ENCODE assay signal across 26 cellular contexts in genomic region chr1:18608534-18608933, GRCh38. TPM values are rescaled to one million over a fixed set of nuclear protein-coding genes. Genes with fewer than 3 reads are reported as not detected.
DNase-seq lines count a peak whose midpoint lies in the region; ATAC-seq and TF ChIP-seq lines count a peak whose summit lies in the region.
"Had no signal": no experiment of that assay in that cellular context is flagged by ENCODE, and none has a peak within 500 bp of the region (broad histone marks: within the 10 kb centered on the region; RNA-seq: fewer than 3 reads in every experiment).

No MANE protein-coding gene starts in this region.

- H3K9me2 ChIP-seq in Karpas-422 (replicated peaks; ENCODE audit: insufficient read depth, low read length) = no peaks in the 10 kb centered on the region

- no peak overlapping the region for H3K4me2 ChIP-seq in Karpas-422 (ENCODE audit: low read depth, low read length, poor library complexity, severe bottlenecking)
- H3K4me2 ChIP-seq: PC-9 had no signal

- no peaks in the 10 kb centered on the region for H3K27me3 ChIP-seq in Karpas-422 (ENCODE audit: low read length)
- H3K27me3 ChIP-seq: upper lobe of left lung had no signal

- H3K36me3 Mint-ChIP-seq in chondrocyte (ENCODE audit: low read depth) (no peaks in the 10 kb centered on the region), type B pancreatic cell (no peaks in the 10 kb centered on the region)
- H3K36me3 Mint-ChIP-seq: activated CD4-positive, alpha-beta memory T cell treated with anti-CD3 and anti-CD28 coated beads for 36 hours; CD14-positive monocyte had no signal

- no peak for ATAC-seq in GM19324 (IDR thresholded peaks at IDR 0.05; ENCODE audit: low FRiP score, unreplicated experiment)

- H3K4me3 ChIP-seq in Karpas-422 (ENCODE audit: low read length) = no peak overlapping the region
- H3K4me3 ChIP-seq: HAP-1, lung, PC-9, upper lobe of left lung had no signal

- H3K27ac ChIP-seq in Karpas-422 (ENCODE audit: low read length) = no peak overlapping the region
- H3K27ac ChIP-seq: PC-9, upper lobe of left lung had no signal

- H3K4me3 Mint-ChIP-seq in chondrocyte (ENCODE audit: unreplicated experiment) (no peak overlapping the region), type B pancreatic cell (no peak overlapping the region)
- H3K4me3 Mint-ChIP-seq: activated CD4-positive, alpha-beta memory T cell treated with anti-CD3 and anti-CD28 coated beads for 36 hours; CD14-positive monocyte had no signal

- H4K20me1 ChIP-seq in Karpas-422 (ENCODE audit: insufficient read depth, low read depth, low read length) = no peaks in the 10 kb centered on the region

- DNase-seq in NCI-H82 (lab: John Stamatoyannopoulos, UW) = peak; percentile 52
- no peak for DNase-seq in NCI-H82 treated with DMSO at 0.1 percent for 48 hours (lab: John Stamatoyannopoulos, UW; ENCODE audit: unreplicated experiment)
- peak; percentile 60 for DNase-seq in Karpas-422
- DNase-seq in chondrocyte (ENCODE audit: low spot score) = no peak
- no peak for DNase-seq in type B pancreatic cell (ENCODE audit: extremely low spot score, unreplicated experiment)
- DNase-seq in A172 (ENCODE audit: low spot score) = no peak
- DNase-seq in NCI-H187 (lab: John Stamatoyannopoulos, UW) = no peak
- DNase-seq: ACHN; activated CD4-positive, alpha-beta memory T cell treated with anti-CD3 and anti-CD28 coated beads for 36 hours; activated CD4-positive, CD25-positive, alpha-beta regulatory T cell; activated T-cell treated with anti-CD3 and anti-CD28 coated beads for 4 hours; cortex of kidney; NCI-H1105; NCI-H2171; NCI-H524 treated with DMSO at 0.1 percent for 48 hours; occipital lobe; PC-9; stimulated activated CD4-positive, alpha-beta T cell treated with anti-CD3 and anti-CD28 coated beads, Interleukin-4, amount 100 ng/mL, for 4 hours; T-helper 9 cell; upper lobe of left lung had no signal

- H3K27ac Mint-ChIP-seq in chondrocyte (ENCODE audit: unreplicated experiment) = no peak overlapping the region
- no peak overlapping the region for H3K27ac Mint-ChIP-seq in type B pancreatic cell
- H3K27ac Mint-ChIP-seq: activated CD4-positive, alpha-beta memory T cell treated with anti-CD3 and anti-CD28 coated beads for 36 hours; CD14-positive monocyte had no signal

- H3K4me1 ChIP-seq in Karpas-422 (ENCODE audit: low read length) = no peaks in the 10 kb centered on the region
- H3K4me1 ChIP-seq: upper lobe of left lung had no signal

- H3K9me3 ChIP-seq in Karpas-422 (ENCODE audit: low read length) = no peaks in the 10 kb centered on the region
- H3K9me3 ChIP-seq: HAP-1, upper lobe of left lung had no signal

- no peak overlapping the region for H2AFZ ChIP-seq in Karpas-422 (ENCODE audit: low read length)
- H2AFZ ChIP-seq: PC-9 had no signal

- H3K9ac ChIP-seq in Karpas-422 (ENCODE audit: low read length) = no peak overlapping the region

- H3K27me3 Mint-ChIP-seq in chondrocyte (ENCODE audit: low read depth) = peaks cover 39% of the 10 kb centered on the region
- H3K27me3 Mint-ChIP-seq in type B pancreatic cell = peaks cover 61% of the 10 kb centered on the region

- peak; percentile 31 for TF ChIP-seq CTCF in chondrocyte (IDR thresholded peaks at IDR 0.05)
- TF ChIP-seq CTCF in type B pancreatic cell (conservative IDR thresholded peaks at IDR 0.05) = peak; percentile 51

- peaks cover 3% of the 10 kb centered on the region for H3K9me3 Mint-ChIP-seq in chondrocyte (ENCODE audit: low read depth)
- no peaks in the 10 kb centered on the region for H3K9me3 Mint-ChIP-seq in type B pancreatic cell
- H3K9me3 Mint-ChIP-seq: activated CD4-positive, alpha-beta memory T cell treated with anti-CD3 and anti-CD28 coated beads for 36 hours had no signal

- H3K36me3 ChIP-seq in Karpas-422 (ENCODE audit: insufficient read depth, low read length) = no peaks in the 10 kb centered on the region
- H3K36me3 ChIP-seq: HAP-1, upper lobe of left lung had no signal

- no peaks in the 10 kb centered on the region for H3K4me1 Mint-ChIP-seq in chondrocyte (ENCODE audit: low read depth)
- H3K4me1 Mint-ChIP-seq in type B pancreatic cell (ENCODE audit: unreplicated experiment) = no peaks in the 10 kb centered on the region
- H3K4me1 Mint-ChIP-seq: CD14-positive monocyte had no signal

- H3K79me2 ChIP-seq in Karpas-422 (ENCODE audit: low read length) = no peaks in the 10 kb centered on the region

RNA-seq across cellular contexts. Expression of gene PAX7, which starts 22.1 kb away (rescaled TPM):
- total RNA-seq in Karpas-422 (2014; rRNA removed; shearing (Covaris generic); ENCODE audit: low replicate concordance) = 0.07 TPM in 1 of 2 replicates, not detected in the other
- total RNA-seq in chondrocyte (not detected in 3 replicates), type B pancreatic cell (ENCODE audit: low replicate concordance) (0.12 and 2.9 TPM in 2 replicates)
- total RNA-seq in A172 (2014; rRNA removed; shearing (Covaris generic)) = not detected in 2 replicates
- total RNA-seq: activated CD4-positive, alpha-beta memory T cell treated with anti-CD3 and anti-CD28 coated beads for 36 hours; bronchial epithelial cell; occipital lobe; PC-9; renal cortical epithelial cell; upper lobe of left lung had no signal

Comparison
In these comparisons a context has a peak if more than half of its experiments do, and no peak if none do; other contexts are left out.
1. DNase-seq: peak in NCI-H82 (single experiment) and Karpas-422 (single experiment); none in NCI-H82 treated with DMSO at 0.1 percent for 48 hours (single experiment), chondrocyte (single experiment), type B pancreatic cell (single experiment), A172 (single experiment) and NCI-H187 (0 of 2).